ENCODE assay signal across 24 cellular contexts in genomic region chr4:86569103-86569870, GRCh38. TPM values are rescaled to one million over a fixed set of nuclear protein-coding genes. Genes with fewer than 3 reads are reported as not detected.
A peak's percentile ranks its signal among the peaks of the same experiment; 100 is the strongest.
DNase-seq lines count a peak whose midpoint lies in the region; ATAC-seq, FAIRE-seq and TF ChIP-seq lines count a peak whose summit lies in the region.
"Had no signal": no experiment of that assay in that cellular context is flagged by ENCODE, and none has a peak within 500 bp of the region (broad histone marks: within the 10 kb centered on the region; RNA-seq: fewer than 3 reads in every experiment).

No MANE protein-coding gene starts in this region.

- H3K4me3 Mint-ChIP-seq in T-helper 17 cell, result peak overlapping the region; percentile 43
- no peak overlapping the region for H3K4me3 Mint-ChIP-seq in CD4-positive, alpha-beta T cell
- H3K4me3 Mint-ChIP-seq: activated naive CD4-positive, alpha-beta T cell treated with anti-CD3 and anti-CD28 coated beads, Interleukin-2, amount 10 ng/mL, durations not matched to agents 7 days and 5 days; CD8-positive, alpha-beta T cell; stimulated activated naive CD8-positive, alpha-beta T cell treated with anti-CD3 and anti-CD28 coated beads, Interleukin-15, amount 100 ng/mL, for 72 hours had no signal

- peaks cover 13% of the 10 kb centered on the region for H3K4me1 Mint-ChIP-seq in T-helper 17 cell
- no peaks in the 10 kb centered on the region for H3K4me1 Mint-ChIP-seq in CD4-positive, alpha-beta T cell (ENCODE audit: low read depth)
- H3K4me1 Mint-ChIP-seq: activated naive CD4-positive, alpha-beta T cell treated with anti-CD3 and anti-CD28 coated beads, Interleukin-2, amount 10 ng/mL, durations not matched to agents 7 days and 5 days; stimulated activated naive CD8-positive, alpha-beta T cell treated with anti-CD3 and anti-CD28 coated beads, Interleukin-15, amount 100 ng/mL, for 72 hours had no signal

- H3K4me1 ChIP-seq in pancreas, result no peaks in the 10 kb centered on the region

- DNase-seq in T-helper 17 cell, result no peak
- no peak for DNase-seq in CD4-positive, alpha-beta T cell
- DNase-seq in pancreas, result no peak
- no peak for DNase-seq in foreskin fibroblast
- no peak for DNase-seq in germinal center (ENCODE audit: low spot score)
- DNase-seq: activated CD4-positive, alpha-beta T cell treated with anti-CD3 and anti-CD28 coated beads, Interleukin-2, amount 50 U/mL, for 1 hour; activated naive CD4-positive, alpha-beta T cell treated with anti-CD3 and anti-CD28 coated beads, Interleukin-2, amount 10 ng/mL, durations not matched to agents 7 days and 5 days; CD8-positive, alpha-beta T cell; DMS79 treated with DMSO at 0.1 percent for 48 hours; HCEC 1CT; hippocampal formation; mammary epithelial cell; NCI-H1048; NCI-H2029 treated with DMSO at 0.1 percent for 48 hours; NCI-H510A treated with DMSO at 0.1 percent for 48 hours; stimulated activated CD4-positive, alpha-beta T cell treated with anti-CD3 and anti-CD28 coated beads, Interleukin-2, amount 100 ng/mL, for 24 hours; stimulated activated naive CD8-positive, alpha-beta T cell treated with anti-CD3 and anti-CD28 coated beads, Interleukin-15, amount 100 ng/mL, for 72 hours; upper lobe of left lung had no signal

- H3K36me3 ChIP-seq in pancreas, result no peaks in the 10 kb centered on the region
- H3K36me3 ChIP-seq: upper lobe of left lung had no signal

- no peaks in the 10 kb centered on the region for H3K27me3 Mint-ChIP-seq in T-helper 17 cell
- no peaks in the 10 kb centered on the region for H3K27me3 Mint-ChIP-seq in CD4-positive, alpha-beta T cell
- H3K27me3 Mint-ChIP-seq: stimulated activated naive CD8-positive, alpha-beta T cell treated with anti-CD3 and anti-CD28 coated beads, Interleukin-15, amount 100 ng/mL, for 72 hours had no signal

- POLR2A ChIA-PET in CD4-positive, alpha-beta T cell (lab: Charles Lee), result no interaction called here

- H3K9me3 ChIP-seq in T-helper 17 cell (ENCODE audit: control insufficient read depth, low read length, poor library complexity, severe bottlenecking) (no peaks in the 10 kb centered on the region), pancreas (no peaks in the 10 kb centered on the region)
- no peaks in the 10 kb centered on the region for H3K9me3 ChIP-seq in CD4-positive, alpha-beta T cell (ENCODE audit: control insufficient read depth, low read length)
- H3K9me3 ChIP-seq: upper lobe of left lung had no signal

- no peak overlapping the region for H3K27ac ChIP-seq in CD4-positive, alpha-beta T cell (ENCODE audit: low read depth, low read length)
- H3K27ac ChIP-seq in pancreas, result no peak overlapping the region
- H3K27ac ChIP-seq: KMS-11, upper lobe of left lung had no signal

- no peak overlapping the region for H3K4me3 ChIP-seq in pancreas
- H3K4me3 ChIP-seq in foreskin fibroblast (ENCODE audit: low read depth in 1 of 2, low read length in 2 of 2), result no peak overlapping the region
- H3K4me3 ChIP-seq: upper lobe of left lung had no signal

- intact Hi-C loops in CD4-positive, alpha-beta T cell (cut with DNase I, micrococcal nuclease), result no loop called here
- intact Hi-C loops in pancreas (cut with DNase I), result no loop called here

- peak; percentile 70 for ATAC-seq in GM18519 (IDR thresholded peaks at IDR 0.05; ENCODE audit: low FRiP score, unreplicated experiment)
- peak; percentile 59 for ATAC-seq in GM21381 (IDR thresholded peaks at IDR 0.05; ENCODE audit: unreplicated experiment)
- peak; percentile 63 for ATAC-seq in HG02885 (IDR thresholded peaks at IDR 0.05; ENCODE audit: poor library complexity, unreplicated experiment)
- peak; percentile 30 for ATAC-seq in T-helper 17 cell
- ATAC-seq in CD4-positive, alpha-beta T cell (ENCODE audit: poor library complexity), result no peak
- ATAC-seq in pancreas, result no peak
- ATAC-seq: CD8-positive, alpha-beta T cell; Right ventricle myocardium inferior; stimulated activated naive CD8-positive, alpha-beta T cell treated with anti-CD3 and anti-CD28 coated beads, Interleukin-15, amount 100 ng/mL, for 72 hours had no signal

- no peaks in the 10 kb centered on the region for H3K36me3 Mint-ChIP-seq in T-helper 17 cell (ENCODE audit: low read depth)
- H3K36me3 Mint-ChIP-seq in CD4-positive, alpha-beta T cell (ENCODE audit: low read depth), result no peaks in the 10 kb centered on the region
- H3K36me3 Mint-ChIP-seq: activated naive CD4-positive, alpha-beta T cell treated with anti-CD3 and anti-CD28 coated beads, Interleukin-2, amount 10 ng/mL, durations not matched to agents 7 days and 5 days; CD8-positive, alpha-beta T cell had no signal

- no peaks in the 10 kb centered on the region for H3K27me3 ChIP-seq in CD4-positive, alpha-beta T cell (ENCODE audit: control insufficient read depth, insufficient read depth, low read length)
- H3K27me3 ChIP-seq in pancreas, result no peaks in the 10 kb centered on the region
- H3K27me3 ChIP-seq: upper lobe of left lung had no signal

- FAIRE-seq in pancreas (lab: Jason Lieb, UNC), result no peak
- FAIRE-seq: colon had no signal

- H3K9me3 Mint-ChIP-seq in CD4-positive, alpha-beta T cell, result no peaks in the 10 kb centered on the region
- H3K9me3 Mint-ChIP-seq: activated naive CD4-positive, alpha-beta T cell treated with anti-CD3 and anti-CD28 coated beads, Interleukin-2, amount 10 ng/mL, durations not matched to agents 7 days and 5 days; CD8-positive, alpha-beta T cell; stimulated activated naive CD8-positive, alpha-beta T cell treated with anti-CD3 and anti-CD28 coated beads, Interleukin-15, amount 100 ng/mL, for 72 hours had no signal

- CTCF ChIA-PET in CD4-positive, alpha-beta T cell (lab: Charles Lee), result no interaction called here

- no peak for TF ChIP-seq CTCF in CD4-positive, alpha-beta T cell (IDR thresholded peaks at IDR 0.05)
- TF ChIP-seq CTCF in pancreas (IDR thresholded peaks at IDR 0.05) (no peak), foreskin fibroblast (IDR thresholded peaks at IDR 0.05; ENCODE audit: low read depth, low read length) (no peak)

- 62 to 65% methylated on average over 6 of the region's 6 CpGs for WGBS in pancreas, 2 donors

- H3K27ac Mint-ChIP-seq in T-helper 17 cell, result no peak overlapping the region
- H3K27ac Mint-ChIP-seq in CD4-positive, alpha-beta T cell, result no peak overlapping the region
- H3K27ac Mint-ChIP-seq: activated naive CD4-positive, alpha-beta T cell treated with anti-CD3 and anti-CD28 coated beads, Interleukin-2, amount 10 ng/mL, durations not matched to agents 7 days and 5 days; CD8-positive, alpha-beta T cell; stimulated activated naive CD8-positive, alpha-beta T cell treated with anti-CD3 and anti-CD28 coated beads, Interleukin-15, amount 100 ng/mL, for 72 hours had no signal

RNA-seq across cellular contexts. Expression of gene PTPN13, which starts 24.8 kb away (rescaled TPM):
- total RNA-seq in T-helper 17 cell (10 to 100 TPM; 36.1 to 49.5 TPM), pancreas (1 to 10 TPM; 6.3 to 9.1 (median 7.3) TPM)
- total RNA-seq in CD4-positive, alpha-beta T cell, result 1 to 10 TPM; 3.9 to 4.1 TPM
- 1 to 10 TPM; 1.9 to 5.6 TPM for polyA plus RNA-seq in pancreas

Comparison
In these comparisons a context has a peak if more than half of its experiments do, and no peak if none do; other contexts are left out.
1. ATAC-seq: peak in GM18519 (single experiment), GM21381 (single experiment), HG02885 (single experiment) and T-helper 17 cell (single experiment); none in CD4-positive, alpha-beta T cell (single experiment) and pancreas (0 of 4).